Comparison of ENCODE assay signal across 1 cellular context in genomic region chr12:57156701-57157403, GRCh38.
TF ChIP-seq lines count a peak whose summit lies in the region.

No MANE protein-coding gene starts in this region.

TF ChIP-seq in K562, 482 proteins besides CTCF, POLR2A, EP300 and RAD21:
- TF ChIP-seq, protein P1, sequence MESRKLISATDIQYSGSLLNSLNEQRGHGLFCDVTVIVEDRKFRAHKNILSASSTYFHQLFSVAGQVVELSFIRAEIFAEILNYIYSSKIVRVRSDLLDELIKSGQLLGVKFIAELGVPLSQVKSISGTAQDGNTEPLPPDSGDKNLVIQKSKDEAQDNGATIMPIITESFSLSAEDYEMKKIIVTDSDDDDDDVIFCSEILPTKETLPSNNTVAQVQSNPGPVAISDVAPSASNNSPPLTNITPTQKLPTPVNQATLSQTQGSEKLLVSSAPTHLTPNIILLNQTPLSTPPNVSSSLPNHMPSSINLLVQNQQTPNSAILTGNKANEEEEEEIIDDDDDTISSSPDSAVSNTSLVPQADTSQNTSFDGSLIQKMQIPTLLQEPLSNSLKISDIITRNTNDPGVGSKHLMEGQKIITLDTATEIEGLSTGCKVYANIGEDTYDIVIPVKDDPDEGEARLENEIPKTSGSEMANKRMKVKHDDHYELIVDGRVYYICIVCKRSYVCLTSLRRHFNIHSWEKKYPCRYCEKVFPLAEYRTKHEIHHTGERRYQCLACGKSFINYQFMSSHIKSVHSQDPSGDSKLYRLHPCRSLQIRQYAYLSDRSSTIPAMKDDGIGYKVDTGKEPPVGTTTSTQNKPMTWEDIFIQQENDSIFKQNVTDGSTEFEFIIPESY (CRISPR knock-in tag; IDR thresholded peaks at IDR 0.05) = 0 out of 2 replicates have a peak, but pooled peaks have one; percentile 33
- TF ChIP-seq ARID3A (IDR thresholded peaks at IDR 0.05; ENCODE audit: borderline replicate concordance, low read depth, low read length) = no peak
- TF ChIP-seq ZBTB1 (CRISPR knock-in tag; IDR thresholded peaks at IDR 0.05; ENCODE audit: borderline replicate concordance, low read depth) = no peak
- TF ChIP-seq TRIM24 (IDR thresholded peaks at IDR 0.05) = peak in 1 of 2 experiments; percentile 50; a peak in 1 of 4 replicates
- TF ChIP-seq, protein P2, sequence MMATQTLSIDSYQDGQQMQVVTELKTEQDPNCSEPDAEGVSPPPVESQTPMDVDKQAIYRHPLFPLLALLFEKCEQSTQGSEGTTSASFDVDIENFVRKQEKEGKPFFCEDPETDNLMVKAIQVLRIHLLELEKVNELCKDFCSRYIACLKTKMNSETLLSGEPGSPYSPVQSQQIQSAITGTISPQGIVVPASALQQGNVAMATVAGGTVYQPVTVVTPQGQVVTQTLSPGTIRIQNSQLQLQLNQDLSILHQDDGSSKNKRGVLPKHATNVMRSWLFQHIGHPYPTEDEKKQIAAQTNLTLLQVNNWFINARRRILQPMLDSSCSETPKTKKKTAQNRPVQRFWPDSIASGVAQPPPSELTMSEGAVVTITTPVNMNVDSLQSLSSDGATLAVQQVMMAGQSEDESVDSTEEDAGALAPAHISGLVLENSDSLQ (IDR thresholded peaks at IDR 0.05) = peak; percentile 63; the same call in 1 of the 2 replicates
- peak; percentile 74 for TF ChIP-seq ZNF316 (IDR thresholded peaks at IDR 0.05)
